Comparison of ENCODE assay signal across 19 cellular contexts in genomic region chr4:4901877-4902276, GRCh38. TPM values are rescaled to one million over a fixed set of nuclear protein-coding genes. Genes with fewer than 3 reads are reported as not detected.
A peak's percentile ranks its signal among the peaks of the same experiment; 100 is the strongest.
DNase-seq lines count a peak whose midpoint lies in the region; ATAC-seq and TF ChIP-seq lines count a peak whose summit lies in the region.
"Had no signal": no experiment of that assay in that cellular context is flagged by ENCODE, and none has a peak within 500 bp of the region (broad histone marks: within the 10 kb centered on the region; RNA-seq: fewer than 3 reads in every experiment).

No MANE protein-coding gene starts in this region.

- 41 to 79% methylated on average over 2 of the region's 2 CpGs for WGBS in transverse colon (ENCODE audit: low coverage in 1 of 2), 2 donors

- TF ChIP-seq EP300 in transverse colon (IDR thresholded peaks at IDR 0.05; ENCODE audit: low read depth), result no peak

- CTCF ChIA-PET in Panc1 (lab: Charles Lee) (no interaction called here), HEK293T (lab: Yijun Ruan, JAX) (no interaction called here)

- H3K9ac ChIP-seq in colonic mucosa (ENCODE audit: low read depth in 2 of 2, low read length in 2 of 2), result no peak overlapping the region

- H3K27me3 ChIP-seq in GM23338 (ENCODE audit: insufficient read depth) (peaks cover 21% of the 10 kb centered on the region; the same call in 1 of the 2 replicates), Panc1 (ENCODE audit: control insufficient read depth, insufficient read depth, low read length) (peaks cover 8% of the 10 kb centered on the region), colonic mucosa (no peaks in the 10 kb centered on the region), transverse colon (peaks cover 4% of the 10 kb centered on the region)
- H3K27me3 ChIP-seq: pancreas had no signal

- ATAC-seq in GM23338 (peak; percentile 72), Panc1 (no peak)
- ATAC-seq: pancreas; sciatic nerve; stimulated activated memory B cell treated with anti-CD40 and anti-IgM and Interleukin-4, amounts not matched to agents 10 μg/mL and 1 μg/mL and 100 μg/mL, for 72 hours had no signal

- POLR2A ChIA-PET in Panc1 (lab: Charles Lee), result no interaction called here
- POLR2A ChIA-PET in HEK293T (lab: Yijun Ruan, JAX), result no interaction called here

- H3K9me2 ChIP-seq in GM23338 (ENCODE audit: insufficient read depth), result 0 out of 2 replicates have a peak, but pooled peaks cover 5% of the 10 kb centered on the region

- H3K4me1 Mint-ChIP-seq in GM23338, result no peaks in the 10 kb centered on the region
- H3K4me1 Mint-ChIP-seq: activated naive CD8-positive, alpha-beta T cell treated with anti-CD3 and anti-CD28 coated beads for 36 hours; stimulated activated memory B cell treated with anti-CD40 and anti-IgM and Interleukin-4, amounts not matched to agents 10 μg/mL and 1 μg/mL and 100 μg/mL, for 72 hours had no signal

- no peak for TF ChIP-seq POLR2A in transverse colon (IDR thresholded peaks at IDR 0.05)

- no peaks in the 10 kb centered on the region for H3K4me1 ChIP-seq in GM23338 (ENCODE audit: insufficient read depth)
- no peaks in the 10 kb centered on the region for H3K4me1 ChIP-seq in Panc1 (ENCODE audit: control insufficient read depth, insufficient read depth, low read length)
- H3K4me1 ChIP-seq in colonic mucosa, result no peaks in the 10 kb centered on the region
- H3K4me1 ChIP-seq in transverse colon, result no peaks in the 10 kb centered on the region
- H3K4me1 ChIP-seq: pancreas had no signal

- no peak overlapping the region for H3K4me3 Mint-ChIP-seq in GM23338
- H3K4me3 Mint-ChIP-seq: activated naive CD8-positive, alpha-beta T cell treated with anti-CD3 and anti-CD28 coated beads for 36 hours; stimulated activated memory B cell treated with anti-CD40 and anti-IgM and Interleukin-4, amounts not matched to agents 10 μg/mL and 1 μg/mL and 100 μg/mL, for 72 hours had no signal

- no peaks in the 10 kb centered on the region for H4K20me1 ChIP-seq in GM23338 (replicated peaks; ENCODE audit: insufficient read depth)

- H3K9me3 ChIP-seq in Panc1 (ENCODE audit: control insufficient read depth, insufficient read depth, low read depth, low read length), result no peaks in the 10 kb centered on the region
- no peaks in the 10 kb centered on the region for H3K9me3 ChIP-seq in colonic mucosa
- no peaks in the 10 kb centered on the region for H3K9me3 ChIP-seq in transverse colon
- H3K9me3 ChIP-seq: pancreas, thoracic aorta had no signal

- in situ Hi-C loops in Panc1 (cut with HindIII; ENCODE audit: low pct_unique_long_range_greater_than_20kb, low sequenced_read_pairs) (no loop called here), transverse colon (cut with MboI; ENCODE audit: low pct_ligation_motif_present in 1 of 4, low pct_unique_long_range_greater_than_20kb in 1 of 4, low sequenced_read_pairs in 3 of 4) (no loop called here)

- H3K36me3 Mint-ChIP-seq in GM23338 (ENCODE audit: low read depth), result no peaks in the 10 kb centered on the region
- H3K36me3 Mint-ChIP-seq: activated naive CD8-positive, alpha-beta T cell treated with anti-CD3 and anti-CD28 coated beads for 36 hours; stimulated activated memory B cell treated with anti-CD40 and anti-IgM and Interleukin-4, amounts not matched to agents 10 μg/mL and 1 μg/mL and 100 μg/mL, for 72 hours had no signal

- no peaks in the 10 kb centered on the region for H3K79me2 ChIP-seq in GM23338 (replicated peaks; ENCODE audit: insufficient read depth)

- no peak overlapping the region for H3K27ac Mint-ChIP-seq in GM23338
- H3K27ac Mint-ChIP-seq: activated naive CD8-positive, alpha-beta T cell treated with anti-CD3 and anti-CD28 coated beads for 36 hours; stimulated activated memory B cell treated with anti-CD40 and anti-IgM and Interleukin-4, amounts not matched to agents 10 μg/mL and 1 μg/mL and 100 μg/mL, for 72 hours had no signal

- DNase-seq in GM23338 (ENCODE audit: low spot score), result peak; percentile 54
- no peak for DNase-seq in Panc1 (ENCODE audit: low read depth, low spot score)
- DNase-seq in islet precursor cell, result peak; percentile 32
- no peak for DNase-seq in colonic mucosa
- no peak for DNase-seq in transverse colon
- no peak for DNase-seq in HEK293T (ENCODE audit: extremely low spot score)
- no peak for DNase-seq in epidermal melanocyte (ENCODE audit: insufficient read length, low spot score)
- DNase-seq: activated CD4-positive, CD25-positive, alpha-beta regulatory T cell treated with anti-CD3 and anti-CD28 coated beads, Interleukin-2, amount 50 U/mL, for 72 hours; activated naive CD8-positive, alpha-beta T cell treated with anti-CD3 and anti-CD28 coated beads for 36 hours; COR-L47; hippocampal formation; NCI-H1092 treated with DMSO at 0.1 percent for 48 hours; NCI-H526 treated with DMSO at 0.1 percent for 48 hours; pancreas had no signal

- H3F3A ChIP-seq in GM23338 (replicated peaks; ENCODE audit: low read depth), result no peaks in the 10 kb centered on the region

- no peaks in the 10 kb centered on the region for H3K36me3 ChIP-seq in GM23338 (ENCODE audit: insufficient read depth)
- no peaks in the 10 kb centered on the region for H3K36me3 ChIP-seq in Panc1 (ENCODE audit: control insufficient read depth, insufficient read depth, low read length)
- no peaks in the 10 kb centered on the region for H3K36me3 ChIP-seq in colonic mucosa
- H3K36me3 ChIP-seq in transverse colon, result no peaks in the 10 kb centered on the region
- H3K36me3 ChIP-seq: pancreas, thoracic aorta had no signal

- H3K27me3 Mint-ChIP-seq in GM23338 (ENCODE audit: insufficient read depth, low read depth, poor library complexity), result peaks cover 13% of the 10 kb centered on the region

- H2AFZ ChIP-seq in GM23338, result no peak overlapping the region

- no peak overlapping the region for H3K4me2 ChIP-seq in GM23338

- TF ChIP-seq CTCF in C4-2B (conservative IDR thresholded peaks at IDR 0.05) (peak; percentile 19), GM23338 (conservative IDR thresholded peaks at IDR 0.05; ENCODE audit: low read depth in 2 of 2) (peak; percentile 70), Panc1 (IDR thresholded peaks at IDR 0.05) (peak; percentile 16; the same call in 1 of the 2 replicates), colonic mucosa (IDR thresholded peaks at IDR 0.05) (no peak), transverse colon (IDR thresholded peaks at IDR 0.05) (no peak)

- no peak overlapping the region for H3K4me3 ChIP-seq in GM23338
- no peak overlapping the region for H3K4me3 ChIP-seq in Panc1 (ENCODE audit: low read depth in 2 of 2, low read length in 2 of 2)
- H3K4me3 ChIP-seq in colonic mucosa, result no peak overlapping the region
- no peak overlapping the region for H3K4me3 ChIP-seq in transverse colon
- H3K4me3 ChIP-seq: pancreas, thoracic aorta had no signal

- intact Hi-C loops in Panc1 (cut with micrococcal nuclease; ENCODE audit: unreplicated experiment) (no loop called here), colonic mucosa (cut with DNase I) (no loop called here), transverse colon (cut with DNase I; ENCODE audit: low total_unique reads) (no loop called here)

- H3K27ac ChIP-seq in C4-2B (no peak overlapping the region), GM23338 (ENCODE audit: low read depth) (no peak overlapping the region), Panc1 (ENCODE audit: low read length) (no peak overlapping the region), colonic mucosa (no peak overlapping the region), transverse colon (no peak overlapping the region)
- H3K27ac ChIP-seq: pancreas, thoracic aorta had no signal

- no TSS peak for BruUV-seq in Panc1 (replicated peaks; lab: Mats Ljungman, UMichigan)

- H3K9me3 Mint-ChIP-seq in GM23338, result no peaks in the 10 kb centered on the region
- H3K9me3 Mint-ChIP-seq: activated naive CD8-positive, alpha-beta T cell treated with anti-CD3 and anti-CD28 coated beads for 36 hours; stimulated activated memory B cell treated with anti-CD40 and anti-IgM and Interleukin-4, amounts not matched to agents 10 μg/mL and 1 μg/mL and 100 μg/mL, for 72 hours had no signal

TF ChIP-seq in GM23338, 12 proteins besides CTCF, POLR2A, EP300 and RAD21 (continues in another document):
- TF ChIP-seq NANOG (IDR thresholded peaks at IDR 0.05; ENCODE audit: borderline replicate concordance), result no peak
- TF ChIP-seq CREB1 (CRISPR knock-in tag; IDR thresholded peaks at IDR 0.05; ENCODE audit: low read depth), result no peak
- TF ChIP-seq EZH2phosphoT487 (IDR thresholded peaks at IDR 0.05; ENCODE audit: unreplicated experiment), result no peak
- TF ChIP-seq STAT1 (IDR thresholded peaks at IDR 0.05; ENCODE audit: unreplicated experiment), result no peak
- TF ChIP-seq EZH2 (IDR thresholded peaks at IDR 0.05; ENCODE audit: low read depth, unreplicated experiment), result no peak
- no peak for TF ChIP-seq ZNF331 (CRISPR knock-in tag; IDR thresholded peaks at IDR 0.05; ENCODE audit: low read depth)
- no peak for TF ChIP-seq POLR2AphosphoS5 (IDR thresholded peaks at IDR 0.05; ENCODE audit: low read depth)

TF ChIP-seq in HEK293T, 16 proteins besides CTCF, POLR2A, EP300 and RAD21:
- TF ChIP-seq HDGF (IDR thresholded peaks at IDR 0.05; ENCODE audit: borderline replicate concordance), result no peak
- TF ChIP-seq LEF1 (IDR thresholded peaks at IDR 0.05; ENCODE audit: borderline replicate concordance), result no peak
- TF ChIP-seq CTBP1 (IDR thresholded peaks at IDR 0.05; ENCODE audit: borderline replicate concordance), result no peak
- no peak for TF ChIP-seq NFRKB (IDR thresholded peaks at IDR 0.05)
- no peak for TF ChIP-seq FOXM1 (IDR thresholded peaks at IDR 0.05; ENCODE audit: borderline replicate concordance)
- TF ChIP-seq SP1 (IDR thresholded peaks at IDR 0.05), result no peak
- TF ChIP-seq FOXK2 (IDR thresholded peaks at IDR 0.05), result no peak
- TF ChIP-seq BHLHE40 (IDR thresholded peaks at IDR 0.05; ENCODE audit: borderline replicate concordance), result no peak
- TF ChIP-seq FOXA1 (IDR thresholded peaks at IDR 0.05), result no peak
- TF ChIP-seq ZNF384 (IDR thresholded peaks at IDR 0.05), result no peak
- TF ChIP-seq SUZ12 (IDR thresholded peaks at IDR 0.05), result no peak
- TF ChIP-seq ELF4 (IDR thresholded peaks at IDR 0.05), result no peak
TF ChIP-seq in HEK293T: peak in this region for 0.

RNA-seq across cellular contexts. Expression of gene MSX1, which starts 42.4 kb away (rescaled TPM):
- total RNA-seq in GM23338 (2014; rRNA removed; shearing (Covaris generic)), result not detected in 2 replicates
- polyA plus RNA-seq in GM23338 (2016; fragmentation: Nextera tagmentation; extraction: Ambion mirVana), result 0.40 and 0.61 TPM in 2 replicates
- total RNA-seq in Panc1 (2021; ENCODE audit: unreplicated experiment), result 3.4 TPM
- 1.6 TPM for polyA plus RNA-seq in Panc1 (2012; ENCODE audit: insufficient read length)
- under 1 TPM; 0.25 to 0.53 TPM for total RNA-seq in colonic mucosa
- total RNA-seq in transverse colon, result under 1 TPM in 1 of 4 donors, not detected in 3; 0.41 TPM
- polyA plus RNA-seq: keratinocyte had no signal

Comparison
In these comparisons a context has a peak if more than half of its experiments do, and no peak if none do; other contexts are left out.
1. CTCF ChIP-seq: peak in C4-2B (single experiment), GM23338 (2 of 2) and Panc1 (single experiment); none in colonic mucosa (single experiment) and transverse colon (0 of 5).
2. DNase-seq: peak in GM23338 (single experiment) and islet precursor cell (single experiment); none in Panc1 (single experiment), colonic mucosa (single experiment), transverse colon (single experiment), HEK293T (single experiment) and epidermal melanocyte (single experiment).